30 cellular contexts compared by ENCODE assay signal in genomic region chr16:19090916-19091315, GRCh38.
"Had no signal": no experiment of that assay in that cellular context is flagged by ENCODE, and none has a peak within 500 bp of the region (broad histone marks: within the 10 kb centered on the region; RNA-seq: fewer than 3 reads in every experiment).

No MANE protein-coding gene starts in this region.

- H3K9me3 ChIP-seq: left lung, lower lobe of right lung, pancreas, prostate gland, stomach, suprapubic skin, thoracic aorta, tibial artery, upper lobe of right lung had no signal

- FAIRE-seq: kidney, pancreas, urothelium cell line had no signal

- H3K4me3 ChIP-seq: left lung, lower lobe of right lung, pancreas, prostate gland, skin epidermis, stomach, suprapubic skin, thoracic aorta, tibial artery, upper lobe of right lung had no signal

- H3K4me1 ChIP-seq: prostate gland had no signal

- H3K36me3 ChIP-seq: left lung, lower lobe of right lung, pancreas, prostate gland, stomach, suprapubic skin, thoracic aorta, tibial artery, upper lobe of right lung had no signal

- H3K27ac ChIP-seq: left lung, lower lobe of right lung, pancreas, prostate gland, skin epidermis, suprapubic skin, thoracic aorta, tibial artery, upper lobe of right lung had no signal

- DNase-seq: hippocampal formation; kidney; left colon; left lung; lower lobe of right lung; mammary epithelial cell; mesendoderm; midbrain; naive thymus-derived CD8-positive, alpha-beta T cell; nucleus accumbens; pancreas; posterior cingulate gyrus; retina; right cardiac atrium; stimulated activated CD4-positive, alpha-beta T cell treated with anti-CD3 and anti-CD28 coated beads, Interleukin-12 subunit alpha, Interleukin-12 subunit beta, amount 100 ng/mL, for 4 hours; stimulated activated CD4-positive, alpha-beta T cell treated with anti-CD3 and anti-CD28 coated beads, Interleukin-15, amount 100 ng/mL, for 24 hours; stimulated activated CD4-positive, alpha-beta T cell treated with anti-CD3 and anti-CD28 coated beads, Interleukin-2, amount 100 ng/mL, for 24 hours; stimulated activated CD4-positive, alpha-beta T cell treated with anti-CD3 and anti-CD28 coated beads, Interleukin-4, amount 100 ng/mL, for 1 hour; stimulated activated naive B cell treated with anti-CD40 and anti-IgM and Interleukin-4, amounts not matched to agents 10 μg/mL and 1 μg/mL and 100 μg/mL, for 72 hours; stimulated activated naive CD8-positive, alpha-beta T cell treated with anti-CD3 and anti-CD28 coated beads, Interleukin-15, Interleukin-2, amounts not matched to agents 100 U/mL and 50 U/mL, for 24 hours; stomach; trophoblast cell; upper lobe of right lung had no signal

- ATAC-seq: left colon; left lung; lower lobe of right lung; naive thymus-derived CD8-positive, alpha-beta T cell; pancreas; right cardiac atrium; sciatic nerve; stimulated activated naive B cell treated with anti-CD40 and anti-IgM and Interleukin-4, amounts not matched to agents 10 μg/mL and 1 μg/mL and 100 μg/mL, for 72 hours; stimulated activated naive CD8-positive, alpha-beta T cell treated with anti-CD3 and anti-CD28 coated beads, Interleukin-15, Interleukin-2, amounts not matched to agents 100 U/mL and 50 U/mL, for 24 hours; upper lobe of right lung had no signal

- H3K27me3 ChIP-seq: pancreas, stomach, suprapubic skin, tibial artery, upper lobe of right lung had no signal
